ENCODE assay signal across 21 cellular contexts in the genomic region with DNA sequence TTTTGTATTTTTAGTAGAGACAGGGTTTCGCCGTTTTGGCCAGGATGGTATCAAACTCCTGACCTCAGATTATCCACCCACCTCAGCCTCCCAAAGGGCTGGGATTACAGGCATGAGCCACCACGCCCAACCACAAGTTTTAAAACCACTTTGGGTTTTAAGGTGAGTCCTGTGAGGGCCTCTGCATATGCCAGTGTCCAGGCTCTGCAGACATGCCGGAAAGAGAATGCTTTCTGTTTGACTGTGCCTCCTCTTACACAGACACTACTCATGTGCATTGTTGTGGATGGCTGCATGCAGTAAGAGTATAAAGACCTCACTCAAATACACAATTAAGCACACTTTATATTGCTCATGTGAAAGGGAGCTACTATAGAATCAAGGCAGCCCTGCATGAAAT. TPM values are rescaled to one million over a fixed set of nuclear protein-coding genes. Genes with fewer than 3 reads are reported as not detected.
DNase-seq lines count a peak whose midpoint lies in the region; ATAC-seq, FAIRE-seq and TF ChIP-seq lines count a peak whose summit lies in the region.
"Had no signal": no experiment of that assay in that cellular context is flagged by ENCODE, and none has a peak within 500 bp of the region (broad histone marks: within the 10 kb centered on the region; RNA-seq: fewer than 3 reads in every experiment).

No MANE protein-coding gene starts in this region.

- H3K27ac ChIP-seq in BLaER1 treated with 17β-estradiol and CSF1 and Interleukin-3, amounts not matched to agents 10 nM and 100 nM: no peak overlapping the region
- H3K27ac ChIP-seq in Karpas-422 (ENCODE audit: low read length) (no peak overlapping the region), psoas muscle (peak overlapping the region; percentile 83), endodermal cell (ENCODE audit: low read depth, low read length) (no peak overlapping the region)

- H3K4me3 ChIP-seq in BLaER1 treated with 17β-estradiol and CSF1 and Interleukin-3, amounts not matched to agents 10 nM and 100 nM: no peak overlapping the region
- no peak overlapping the region for H3K4me3 ChIP-seq in Karpas-422 (ENCODE audit: low read length)
- H3K4me3 ChIP-seq in psoas muscle: no peak overlapping the region
- no peak overlapping the region for H3K4me3 ChIP-seq in endodermal cell (ENCODE audit: low read length)

- ATAC-seq in psoas muscle (no peak), HG03159 (IDR thresholded peaks at IDR 0.05; ENCODE audit: unreplicated experiment) (no peak)
- ATAC-seq: HCT116, PC-3 had no signal

- H3K27ac Mint-ChIP-seq in endodermal cell: no peak overlapping the region
- H3K27ac Mint-ChIP-seq: B cell; CD4-positive, alpha-beta T cell had no signal

- no peaks in the 10 kb centered on the region for H3K9me3 ChIP-seq in BLaER1 treated with 17β-estradiol and CSF1 and Interleukin-3, amounts not matched to agents 10 nM and 100 nM (replicated peaks in 1 of 11)
- H3K9me3 ChIP-seq in Karpas-422 (ENCODE audit: low read length) (no peaks in the 10 kb centered on the region), psoas muscle (no peaks in the 10 kb centered on the region), endodermal cell (ENCODE audit: control insufficient read depth, low read length) (no peaks in the 10 kb centered on the region)
- H3K9me3 ChIP-seq: Caco-2 had no signal

- H3K27me3 Mint-ChIP-seq in endodermal cell (ENCODE audit: insufficient read depth): no peaks in the 10 kb centered on the region
- H3K27me3 Mint-ChIP-seq: CD4-positive, alpha-beta T cell had no signal

- H3K79me2 ChIP-seq in Karpas-422 (ENCODE audit: low read length): no peaks in the 10 kb centered on the region

- peaks cover 16% of the 10 kb centered on the region for H3K4me1 Mint-ChIP-seq in endodermal cell

- H3K9me2 ChIP-seq in Karpas-422 (replicated peaks; ENCODE audit: insufficient read depth, low read length): no peaks in the 10 kb centered on the region

- no peak for TF ChIP-seq CTCF in psoas muscle (IDR thresholded peaks at IDR 0.05)
- TF ChIP-seq CTCF in endodermal cell (conservative IDR thresholded peaks at IDR 0.05): no peak

- no peaks in the 10 kb centered on the region for H3K36me3 Mint-ChIP-seq in endodermal cell (ENCODE audit: low read depth)

- no peak overlapping the region for H3K4me3 Mint-ChIP-seq in endodermal cell
- H3K4me3 Mint-ChIP-seq: B cell; CD4-positive, alpha-beta T cell had no signal

- no peaks in the 10 kb centered on the region for H4K20me1 ChIP-seq in BLaER1 treated with 17β-estradiol and CSF1 and Interleukin-3, amounts not matched to agents 10 nM and 100 nM
- H4K20me1 ChIP-seq in Karpas-422 (ENCODE audit: insufficient read depth, low read depth, low read length): no peaks in the 10 kb centered on the region

- peak overlapping the region in 7 of 11 experiments; percentile 1 to 56 (median 31); a peak in 10 of 22 replicates for H3K4me2 ChIP-seq in BLaER1 treated with 17β-estradiol and CSF1 and Interleukin-3, amounts not matched to agents 10 nM and 100 nM
- H3K4me2 ChIP-seq in Karpas-422 (ENCODE audit: low read depth, low read length, poor library complexity, severe bottlenecking): no peak overlapping the region

- H3K36me3 ChIP-seq in BLaER1 treated with 17β-estradiol and CSF1 and Interleukin-3, amounts not matched to agents 10 nM and 100 nM: no peaks in the 10 kb centered on the region
- no peaks in the 10 kb centered on the region for H3K36me3 ChIP-seq in Karpas-422 (ENCODE audit: insufficient read depth, low read length)
- no peaks in the 10 kb centered on the region for H3K36me3 ChIP-seq in psoas muscle (ENCODE audit: insufficient read depth in 1 of 2, low read depth in 1 of 2)
- no peaks in the 10 kb centered on the region for H3K36me3 ChIP-seq in endodermal cell (ENCODE audit: control insufficient read depth, insufficient read depth, low read length)

- WGBS in psoas muscle, 3 donors: 84 to 92% (median 87%) methylated on average over 4 of the region's 4 CpGs
- 86 to 90% methylated on average over 4 of the region's 4 CpGs for WGBS in endodermal cell (ENCODE audit: insufficient coverage in 1 of 2, insufficient read length in 1 of 2), 2 experiments

- intact Hi-C loops in psoas muscle (cut with DNase I): no loop called here

- peaks cover 14 to 53% (median 41%) of the 10 kb centered on the region in 10 experiments for H3K4me1 ChIP-seq in BLaER1 treated with 17β-estradiol and CSF1 and Interleukin-3, amounts not matched to agents 10 nM and 100 nM
- no peaks in the 10 kb centered on the region for H3K4me1 ChIP-seq in Karpas-422 (ENCODE audit: low read length)
- peaks cover 31% of the 10 kb centered on the region for H3K4me1 ChIP-seq in psoas muscle
- H3K4me1 ChIP-seq in endodermal cell (ENCODE audit: control insufficient read depth, insufficient read depth, low read length): peaks cover 3% of the 10 kb centered on the region

- no peak overlapping the region for H3K9ac ChIP-seq in BLaER1 treated with 17β-estradiol and CSF1 and Interleukin-3, amounts not matched to agents 10 nM and 100 nM
- H3K9ac ChIP-seq in Karpas-422 (ENCODE audit: low read length) (no peak overlapping the region), endodermal cell (ENCODE audit: extremely low read depth, low read length, poor library complexity, severe bottlenecking) (no peak overlapping the region)

- DNase-seq in NCI-H82 (lab: John Stamatoyannopoulos, UW) (peak; percentile 46), NCI-H82 treated with DMSO at 0.1 percent for 48 hours (lab: John Stamatoyannopoulos, UW; ENCODE audit: unreplicated experiment) (no peak), Karpas-422 (no peak), psoas muscle (no peak), endodermal cell (no peak), frontal cortex (ENCODE audit: low spot score in 2 of 2) (no peak)
- DNase-seq: 8988T; Caco-2; CD4-positive, alpha-beta T cell; MV-4-11; NCI-H1694 treated with DMSO at 0.1 percent for 48 hours; NCI-H2227 treated with DMSO at 0.1 percent for 48 hours; NCI-H510A treated with DMSO at 0.1 percent for 48 hours; NCI-H774; PC-3; RPMI8226 had no signal

- H3K9me3 Mint-ChIP-seq in endodermal cell: no peaks in the 10 kb centered on the region
- H3K9me3 Mint-ChIP-seq: CD4-positive, alpha-beta T cell had no signal

- H2AFZ ChIP-seq in Karpas-422 (ENCODE audit: low read length): peak overlapping the region; percentile 68; the same call in 1 of the 2 replicates

- no peak for FAIRE-seq in frontal cortex (lab: Jason Lieb, UNC)
- FAIRE-seq: G401.6 had no signal

- no peaks in the 10 kb centered on the region for H3K27me3 ChIP-seq in BLaER1 treated with 17β-estradiol and CSF1 and Interleukin-3, amounts not matched to agents 10 nM and 100 nM
- H3K27me3 ChIP-seq in Karpas-422 (ENCODE audit: low read length) (no peaks in the 10 kb centered on the region), psoas muscle (ENCODE audit: insufficient read depth in 3 of 3, low read length in 2 of 3) (no peaks in the 10 kb centered on the region), endodermal cell (ENCODE audit: control insufficient read depth, insufficient read depth, low read length, poor library complexity, severe bottlenecking) (no peaks in the 10 kb centered on the region)

RNA-seq across cellular contexts. Expression of a gene that starts 20.8 kb away (rescaled TPM):
- 0.04 TPM in 1 of 2 replicates, not detected in the other for total RNA-seq in Karpas-422 (2014; rRNA removed; shearing (Covaris generic); ENCODE audit: low replicate concordance)
- 10 to 100 TPM; 21.7 to 69.8 (median 53.4) TPM for total RNA-seq in psoas muscle
- polyA plus RNA-seq in psoas muscle: 10 to 100 TPM in 2 of 3 donors, 1 to 10 TPM in 1; 6.2 to 42.8 (median 19.3) TPM
- 10 to 100 TPM in 1 of 2 donors, 1 to 10 TPM in 1; 9.9 to 12.4 TPM for total RNA-seq in endodermal cell
- polyA plus RNA-seq in endodermal cell (2013, experiment 1 of 2): 7.4 TPM
- 6.5 TPM for polyA plus RNA-seq in endodermal cell (2013, experiment 2 of 2)
- 8.6 TPM for total RNA-seq in frontal cortex

RNA-seq across cellular contexts. Expression of a gene that starts 25.7 kb away (rescaled TPM):
- total RNA-seq in Karpas-422 (2014; rRNA removed; shearing (Covaris generic); ENCODE audit: low replicate concordance): 23.3 and 27.3 TPM in 2 replicates
- total RNA-seq in psoas muscle: 10 to 100 TPM; 10.1 to 18.5 (median 13.8) TPM
- 10 to 100 TPM in 2 of 3 donors, 1 to 10 TPM in 1; 7.5 to 19.1 (median 13.2) TPM for polyA plus RNA-seq in psoas muscle
- 10 to 100 TPM; 21.8 to 23.8 TPM for total RNA-seq in endodermal cell
- 21.4 TPM for polyA plus RNA-seq in endodermal cell (2013, experiment 1 of 2)
- polyA plus RNA-seq in endodermal cell (2013, experiment 2 of 2): 20.8 TPM
- 43.6 TPM for total RNA-seq in frontal cortex
